ENCODE assay signal across 8 cellular contexts in genomic region chr22:30212363-30212995, GRCh38. TPM values are rescaled to one million over a fixed set of nuclear protein-coding genes. Genes with fewer than 3 reads are reported as not detected.
DNase-seq lines count a peak whose midpoint lies in the region; TF ChIP-seq lines count a peak whose summit lies in the region.

No MANE protein-coding gene starts in this region.

- no peaks in the 10 kb centered on the region for H3K36me3 ChIP-seq in MM.1S (replicated peaks; ENCODE audit: insufficient read depth, low read length)

- peaks cover 38% of the 10 kb centered on the region for H3K27me3 ChIP-seq in MM.1S (replicated peaks; ENCODE audit: insufficient read depth, low read length)

- no peaks in the 10 kb centered on the region for H3K4me1 ChIP-seq in MM.1S (ENCODE audit: low read length)

- H3K9ac ChIP-seq in MM.1S (ENCODE audit: low read length): no peak overlapping the region

- no peaks in the 10 kb centered on the region for H3K9me2 ChIP-seq in MM.1S (replicated peaks; ENCODE audit: insufficient read depth, low read length)

- TF ChIP-seq CTCF in MM.1S (IDR thresholded peaks at IDR 0.05; ENCODE audit: low read length): no peak

- no peak overlapping the region for H3K4me2 ChIP-seq in MM.1S (ENCODE audit: low read depth, low read length)

- H4K20me1 ChIP-seq in MM.1S (ENCODE audit: insufficient read depth, low read length): no peaks in the 10 kb centered on the region

- H3K79me2 ChIP-seq in MM.1S (ENCODE audit: low read length): no peaks in the 10 kb centered on the region

- DNase-seq in ELR (ENCODE audit: low read depth) (peak; percentile 95), NCI-H460 (ENCODE audit: extremely low read depth, low read depth) (peak; percentile 90), cerebellum (ENCODE audit: low spot score) (peak; percentile 37), myocyte (ENCODE audit: low read depth) (peak; percentile 75), MM.1S (no peak), GDM1 (lab: John Stamatoyannopoulos, UW) (no peak), activated gamma-delta T cell treated with Interleukin-2 at 50 U/mL for 16 hours (no peak), NCI-H1048 (lab: John Stamatoyannopoulos, UW) (no peak)

- no peak overlapping the region for H2AFZ ChIP-seq in MM.1S (ENCODE audit: low read length)

- no peaks in the 10 kb centered on the region for H3F3A ChIP-seq in MM.1S (ENCODE audit: insufficient read depth, low read length)

- H3K9me3 ChIP-seq in MM.1S (replicated peaks; ENCODE audit: insufficient read depth, low read length): no peaks in the 10 kb centered on the region

- no peak overlapping the region for H3K27ac ChIP-seq in MM.1S (ENCODE audit: low read length)

- H3K4me3 ChIP-seq in MM.1S (ENCODE audit: low read length): no peak overlapping the region

RNA-seq across cellular contexts. Expression of gene LIF, which starts 34.1 kb away (rescaled TPM):
- 70.9 and 73.5 TPM in 2 replicates for total RNA-seq in NCI-H460 (2014; rRNA removed; shearing (Covaris generic))
- polyA plus RNA-seq in NCI-H460 (2014; cell fraction: nucleus; rRNA removed): 213 and 282 TPM in 2 replicates
- 0.09 TPM for total RNA-seq in cerebellum
- total RNA-seq in myocyte: 13.5 and 14.8 TPM in 2 replicates
- 151 TPM for polyA plus RNA-seq in myocyte (2012)

RNA-seq across cellular contexts. Expression of gene OSM, which starts 54.2 kb away (rescaled TPM):
- total RNA-seq in NCI-H460 (2014; rRNA removed; shearing (Covaris generic)): 4.8 and 6.1 TPM in 2 replicates
- polyA plus RNA-seq in NCI-H460 (2014; cell fraction: nucleus; rRNA removed): 6.2 and 10.6 TPM in 2 replicates
- total RNA-seq in cerebellum (0.27 TPM), myocyte (not detected in 2 replicates)
- 0.08 TPM for polyA plus RNA-seq in myocyte (2012)

Comparison
In these comparisons a context has a peak if more than half of its experiments do, and no peak if none do; other contexts are left out.
1. DNase-seq: peak in ELR (single experiment), NCI-H460 (single experiment), cerebellum (single experiment) and myocyte (single experiment); none in MM.1S (single experiment), GDM1 (single experiment), activated gamma-delta T cell treated with Interleukin-2 at 50 U/mL for 16 hours (single experiment) and NCI-H1048 (single experiment).
2. RNA of gene LIF, which starts 34.1 kb away (total RNA-seq): 70.9 to 73.5 TPM in NCI-H460 and 13.5 to 14.8 TPM in myocyte; 0.09 TPM in cerebellum (single experiment); every median in the first group is over 10 times any median in the second.